Comparison of ENCODE assay signal across 26 cellular contexts in genomic region chr2:168310580-168310979, GRCh38.
"Had no signal": no experiment of that assay in that cellular context is flagged by ENCODE, and none has a peak within 500 bp of the region (broad histone marks: within the 10 kb centered on the region; RNA-seq: fewer than 3 reads in every experiment).

No MANE protein-coding gene starts in this region.

- DNase-seq: activated CD4-positive, alpha-beta T cell treated with anti-CD3 and anti-CD28 coated beads for 1 hour; activated CD4-positive, alpha-beta T cell treated with anti-CD3 and anti-CD28 coated beads for 48 hours; activated CD4-positive, alpha-beta T cell treated with anti-CD3 and anti-CD28 coated beads, Interleukin-2, amount 50 U/mL, for 4 hours; activated CD4-positive, CD25-positive, alpha-beta regulatory T cell; activated CD8-positive, alpha-beta T cell treated with anti-CD3 and anti-CD28 coated beads for 36 hours; activated gamma-delta T cell; activated naive CD4-positive, alpha-beta T cell treated with Interleukin-2 at 50 U/mL for 16 hours; activated naive CD8-positive, alpha-beta T cell treated with anti-CD3 and anti-CD28 coated beads, Interleukin-2, amount 10 ng/mL, durations not matched to agents 7 days and 5 days; activated T-cell treated with anti-CD3 and anti-CD28 coated beads, Interleukin-2, amount 50 U/mL, for 1 hour; activated T-cell treated with anti-CD3 and anti-CD28 coated beads, Interleukin-2, amount 50 U/mL, for 72 hours; amygdala; caudate nucleus; cerebellar nuclear complex; KG1; MG63; NCI-H1048; NCI-H1694; NCI-H1930; PC-9; Right ventricle myocardium superior; SW 1271; T1000 had no signal

- H3K4me1 Mint-ChIP-seq: activated naive CD4-positive, alpha-beta T cell treated with anti-CD3 and anti-CD28 coated beads, Interleukin-2, amount 50 U/mL, for 24 hours; activated naive CD8-positive, alpha-beta T cell treated with anti-CD3 and anti-CD28 coated beads, Interleukin-2, amount 10 ng/mL, durations not matched to agents 7 days and 5 days; activated T-helper 17 cell treated with anti-CD3 and anti-CD28 coated beads, Interleukin-2, amount 50 U/mL, for 72 hours had no signal

- ATAC-seq: activated CD8-positive, alpha-beta T cell treated with anti-CD3 and anti-CD28 coated beads for 36 hours; activated T-cell treated with anti-CD3 and anti-CD28 coated beads, Interleukin-2, amount 50 U/mL, for 72 hours; activated T-helper 17 cell treated with anti-CD3 and anti-CD28 coated beads, Interleukin-2, amount 50 U/mL, for 72 hours had no signal

- H3K27ac Mint-ChIP-seq: activated CD8-positive, alpha-beta T cell treated with anti-CD3 and anti-CD28 coated beads for 36 hours; activated naive CD4-positive, alpha-beta T cell treated with anti-CD3 and anti-CD28 coated beads, Interleukin-2, amount 50 U/mL, for 24 hours; activated naive CD8-positive, alpha-beta T cell treated with anti-CD3 and anti-CD28 coated beads, Interleukin-2, amount 10 ng/mL, durations not matched to agents 7 days and 5 days; activated T-cell treated with anti-CD3 and anti-CD28 coated beads, Interleukin-2, amount 50 U/mL, for 72 hours; activated T-helper 17 cell treated with anti-CD3 and anti-CD28 coated beads, Interleukin-2, amount 50 U/mL, for 72 hours had no signal

- H3K27me3 ChIP-seq: ascending aorta, MG63 had no signal

- H3K27ac ChIP-seq: ascending aorta, PC-9, WERI-Rb-1 had no signal

- H3K27me3 Mint-ChIP-seq: activated CD8-positive, alpha-beta T cell treated with anti-CD3 and anti-CD28 coated beads for 36 hours had no signal

- H3K4me2 ChIP-seq: PC-9 had no signal

- H3K36me3 ChIP-seq: ascending aorta, MG63, WERI-Rb-1 had no signal

- H3K4me3 ChIP-seq: ascending aorta, MG63, PC-9 had no signal

- H3K4me3 Mint-ChIP-seq: activated CD8-positive, alpha-beta T cell treated with anti-CD3 and anti-CD28 coated beads for 36 hours; activated naive CD4-positive, alpha-beta T cell treated with anti-CD3 and anti-CD28 coated beads, Interleukin-2, amount 50 U/mL, for 24 hours; activated naive CD8-positive, alpha-beta T cell treated with anti-CD3 and anti-CD28 coated beads, Interleukin-2, amount 10 ng/mL, durations not matched to agents 7 days and 5 days; activated T-cell treated with anti-CD3 and anti-CD28 coated beads, Interleukin-2, amount 50 U/mL, for 72 hours; activated T-helper 17 cell treated with anti-CD3 and anti-CD28 coated beads, Interleukin-2, amount 50 U/mL, for 72 hours had no signal
